In genomic region chr19:633786-634639, GRCh38 we compare ENCODE assay signal across 8 cellular contexts. TPM values are rescaled to one million over a fixed set of nuclear protein-coding genes. Genes with fewer than 3 reads are reported as not detected.
DNase-seq lines count a peak whose midpoint lies in the region; ATAC-seq and TF ChIP-seq lines count a peak whose summit lies in the region.

No MANE protein-coding gene starts in this region.

- H3K9ac ChIP-seq in SK-N-MC (ENCODE audit: insufficient read length): peak overlapping the region; percentile 88

- H3K27ac ChIP-seq in SK-N-MC (peak overlapping the region; percentile 71; the same call in 1 of the 2 replicates), gastrocnemius medialis (peak overlapping the region; percentile 70 to 91 (median 84))

- no peaks in the 10 kb centered on the region for H3K27me3 ChIP-seq in gastrocnemius medialis

- intact Hi-C loops in gastrocnemius medialis (cut with DNase I; ENCODE audit: low total_unique reads): loop anchor here (1.0 to 5.0 kb wide), 4 partner anchors 29 to 163 kb away; partner anchors contain the start of genes BSG, PTBP1, RNF126 and TPGS1

- peaks cover 14% of the 10 kb centered on the region for H3K36me3 ChIP-seq in SK-N-MC (ENCODE audit: insufficient read depth, low read length)
- peaks cover 0 to 12% of the 10 kb centered on the region in 2 donors for H3K36me3 ChIP-seq in gastrocnemius medialis

- H3K4me1 ChIP-seq in gastrocnemius medialis: peaks cover 10 to 29% of the 10 kb centered on the region in 2 donors

- TF ChIP-seq CTCF in foreskin fibroblast (IDR thresholded peaks at IDR 0.05; ENCODE audit: low read depth, low read length) (no peak), gastrocnemius medialis (IDR thresholded peaks at IDR 0.05 in 4 of 5, conservative IDR thresholded peaks at IDR 0.05 in 1 of 5) (no peak)

- DNase-seq in SK-N-MC (ENCODE audit: low read depth, low spot score) (no peak), foreskin fibroblast (no peak), gastrocnemius medialis (no peak), SW 1271 (lab: John Stamatoyannopoulos, UW) (no peak), NCI-H2029 (lab: John Stamatoyannopoulos, UW) (no peak), GM19240 (ENCODE audit: insufficient read length, low spot score) (no peak)

- no peak for TF ChIP-seq POLR2A in gastrocnemius medialis (IDR thresholded peaks at IDR 0.05)

- H3K9me3 ChIP-seq in SK-N-MC (ENCODE audit: low read depth, low read length) (no peaks in the 10 kb centered on the region), gastrocnemius medialis (no peaks in the 10 kb centered on the region)

- ATAC-seq in GM21723 (IDR thresholded peaks at IDR 0.05; ENCODE audit: unreplicated experiment) (peak; percentile 1), gastrocnemius medialis (peak; percentile 2 to 6), HG03108 (IDR thresholded peaks at IDR 0.05; ENCODE audit: unreplicated experiment) (no peak)

- H3K4me3 ChIP-seq in SK-N-MC (peak overlapping the region; percentile 97), foreskin fibroblast (ENCODE audit: low read depth in 1 of 2, low read length in 2 of 2) (peak overlapping the region; percentile 90 to 94), gastrocnemius medialis (peak overlapping the region; percentile 68 to 93 (median 78))

- in situ Hi-C loops in gastrocnemius medialis (cut with MboI; ENCODE audit: low sequenced_read_pairs in 4 of 4): no loop called here

RNA-seq across cellular contexts. Expression of gene POLRMT, which starts 0.7 kb away (rescaled TPM):
- total RNA-seq in gastrocnemius medialis: 10 to 100 TPM; 43.9 to 83.4 (median 73.8) TPM

RNA-seq across cellular contexts. Expression of gene FGF22, which starts 5.7 kb away (rescaled TPM):
- not detected for total RNA-seq in gastrocnemius medialis

RNA-seq across cellular contexts. Expression of gene RNF126, which starts 29.0 kb away (rescaled TPM):
- total RNA-seq in gastrocnemius medialis: 100 to 1,000 TPM in 3 of 4 donors, 10 to 100 TPM in 1; 72.3 to 148 (median 129) TPM

RNA-seq across cellular contexts. Expression of gene FSTL3, which starts 42.2 kb away (rescaled TPM):
- 10 to 100 TPM in 3 of 4 donors, 1 to 10 TPM in 1; 7.5 to 20.1 (median 15.9) TPM for total RNA-seq in gastrocnemius medialis

RNA-seq across cellular contexts. Expression of gene HCN2, which starts 44.3 kb away (rescaled TPM):
- under 1 TPM in 1 of 4 donors, not detected in 3; 0.10 TPM for total RNA-seq in gastrocnemius medialis
